Comparison of ENCODE assay signal across 16 cellular contexts in the genomic region with DNA sequence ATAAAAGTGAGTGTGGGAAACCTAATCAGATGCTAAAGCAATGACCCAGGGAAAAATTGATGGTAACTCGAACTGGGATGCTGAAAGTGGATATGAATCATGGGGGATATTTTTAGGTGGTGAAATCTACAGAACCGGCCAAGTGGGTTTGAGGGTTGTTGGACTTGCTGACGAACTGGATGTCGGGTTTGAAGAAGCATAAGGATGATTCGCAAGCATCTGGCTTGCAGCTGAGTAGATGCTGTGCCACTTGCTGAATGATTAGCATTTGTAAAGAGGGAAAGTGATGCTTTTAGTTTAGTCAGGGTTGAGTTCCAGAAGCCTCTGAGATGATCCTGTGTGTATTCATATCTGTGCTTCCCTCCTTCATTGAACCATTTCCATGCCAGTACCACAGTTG. TPM values are rescaled to one million over a fixed set of nuclear protein-coding genes. Genes with fewer than 3 reads are reported as not detected.
DNase-seq lines count a peak whose midpoint lies in the region; ATAC-seq and TF ChIP-seq lines count a peak whose summit lies in the region.
"Had no signal": no experiment of that assay in that cellular context is flagged by ENCODE, and none has a peak within 500 bp of the region (broad histone marks: within the 10 kb centered on the region; RNA-seq: fewer than 3 reads in every experiment).

No MANE protein-coding gene starts in this region.

- no peaks in the 10 kb centered on the region for H3K9me3 Mint-ChIP-seq in effector memory CD8-positive, alpha-beta T cell

- DNase-seq in Ammon's horn (ENCODE audit: low spot score) (peak; percentile 25), HFF-Myc (ENCODE audit: extremely low read depth, low read depth) (peak; percentile 11), mesenchymal stem cell (no peak), SK-N-DZ (ENCODE audit: low spot score) (no peak), COLO668 (lab: John Stamatoyannopoulos, UW; ENCODE audit: unreplicated experiment) (no peak)
- no peak for DNase-seq in effector memory CD8-positive, alpha-beta T cell
- DNase-seq: activated CD8-positive, alpha-beta memory T cell treated with anti-CD3 and anti-CD28 coated beads, Interleukin-2, amount 50 U/mL, for 48 hours; COR-L47; heart left ventricle; Karpas-422; NCI-H1694 treated with DMSO at 0.1 percent for 48 hours; NCI-H748 treated with DMSO at 0.1 percent for 48 hours had no signal

- peak overlapping the region; percentile 34 for H3K27ac ChIP-seq in cingulate gyrus (ENCODE audit: low read depth, low read length)
- no peak overlapping the region for H3K27ac ChIP-seq in mesenchymal stem cell (ENCODE audit: low read length, poor library complexity, severe bottlenecking)
- H3K27ac ChIP-seq: heart left ventricle, thoracic aorta had no signal

- H2BK120ac ChIP-seq in mesenchymal stem cell (ENCODE audit: low read depth, low read length) = no peak overlapping the region

- peaks cover 67% of the 10 kb centered on the region for H3K36me3 Mint-ChIP-seq in effector memory CD8-positive, alpha-beta T cell (ENCODE audit: insufficient read depth)

- H3K4me2 ChIP-seq in mesenchymal stem cell (ENCODE audit: low read length, poor library complexity, severe bottlenecking) = no peak overlapping the region
- H3K4me2 ChIP-seq: smooth muscle cell had no signal

- H3K36me3 ChIP-seq in mesenchymal stem cell (ENCODE audit: control insufficient read depth in 1 of 2, insufficient read depth in 2 of 2, low read depth in 1 of 2, low read length in 2 of 2) = peaks cover 22 to 58% of the 10 kb centered on the region in 2 experiments

- no peaks in the 10 kb centered on the region for H3K27me3 ChIP-seq in mesenchymal stem cell (ENCODE audit: control insufficient read depth in 1 of 2, insufficient read depth in 1 of 2, low read length in 2 of 2)
- H3K27me3 ChIP-seq: heart left ventricle had no signal

- peaks cover 10% of the 10 kb centered on the region for H3K79me1 ChIP-seq in mesenchymal stem cell (replicated peaks; ENCODE audit: low read length, poor library complexity, severe bottlenecking)

- peak overlapping the region; percentile 60 for H3K9ac ChIP-seq in mesenchymal stem cell (ENCODE audit: low read length)

- H3K4ac ChIP-seq in mesenchymal stem cell (ENCODE audit: low read depth in 1 of 2, low read length in 2 of 2) = no peak overlapping the region

- no peak overlapping the region for H2BK12ac ChIP-seq in mesenchymal stem cell (ENCODE audit: low read length in 2 of 2)

- H2AK5ac ChIP-seq in mesenchymal stem cell (ENCODE audit: low read length, severe bottlenecking) = no peak overlapping the region

- H2BK5ac ChIP-seq in mesenchymal stem cell (ENCODE audit: low read depth, low read length, poor library complexity, severe bottlenecking) = no peak overlapping the region

- no peak overlapping the region for H3K27ac Mint-ChIP-seq in effector memory CD8-positive, alpha-beta T cell

- no peaks in the 10 kb centered on the region for H3K9me3 ChIP-seq in mesenchymal stem cell (ENCODE audit: control insufficient read depth, low read length)
- H3K9me3 ChIP-seq: heart left ventricle, thoracic aorta had no signal

- no peak for TF ChIP-seq CTCF in HFF-Myc (IDR thresholded peaks at IDR 0.05; ENCODE audit: low read depth, low read length, missing control alignments)

- H3K23ac ChIP-seq in mesenchymal stem cell (ENCODE audit: low read length in 2 of 2) = no peak overlapping the region

- H3K14ac ChIP-seq in mesenchymal stem cell (ENCODE audit: low read length in 2 of 2) = no peak overlapping the region

- no peak overlapping the region for H3K4me3 ChIP-seq in HFF-Myc (replicated peaks; ENCODE audit: low read depth, low read length)
- no peak overlapping the region for H3K4me3 ChIP-seq in mesenchymal stem cell (ENCODE audit: insufficient read depth in 1 of 2, low read depth in 1 of 2, low read length in 2 of 2)
- H3K4me3 ChIP-seq: heart left ventricle, smooth muscle cell, thoracic aorta had no signal

- no peak for ATAC-seq in HG02870 (IDR thresholded peaks at IDR 0.05; ENCODE audit: unreplicated experiment)
- no peak for ATAC-seq in effector memory CD8-positive, alpha-beta T cell (replicated peaks)

- H3K27me3 Mint-ChIP-seq in effector memory CD8-positive, alpha-beta T cell = no peaks in the 10 kb centered on the region

- no peak overlapping the region for H2AFZ ChIP-seq in mesenchymal stem cell (ENCODE audit: low read depth, low read length)

- WGBS in mesenchymal stem cell = 82% methylated on average over 5 of the region's 5 CpGs

- no peak overlapping the region for H3K18ac ChIP-seq in mesenchymal stem cell (ENCODE audit: low read depth in 1 of 2, low read length in 2 of 2)

- H3K4me1 ChIP-seq in mesenchymal stem cell (ENCODE audit: control insufficient read depth, insufficient read depth, low read depth, low read length) = no peaks in the 10 kb centered on the region

- no peak overlapping the region for H2BK15ac ChIP-seq in mesenchymal stem cell (ENCODE audit: low read depth, poor library complexity, severe bottlenecking)

- no peak overlapping the region for H4K8ac ChIP-seq in mesenchymal stem cell (ENCODE audit: low read length)

- peaks cover 0 to 2% of the 10 kb centered on the region in 2 donors for H3K4me1 Mint-ChIP-seq in effector memory CD8-positive, alpha-beta T cell (ENCODE audit: low read depth in 2 of 2)

- no peak overlapping the region for H3K4me3 Mint-ChIP-seq in effector memory CD8-positive, alpha-beta T cell

- no peak overlapping the region for H4K91ac ChIP-seq in mesenchymal stem cell (ENCODE audit: low read length)

RNA-seq across cellular contexts. Expression of a gene that starts 54.9 kb away (rescaled TPM):
- polyA plus RNA-seq in mesenchymal stem cell (2013, experiment 1 of 2) = 6.4 TPM
- 6.2 TPM for polyA plus RNA-seq in mesenchymal stem cell (2013, experiment 2 of 2)
- 7.5 and 8.7 TPM in 2 replicates for polyA plus RNA-seq in SK-N-DZ (2014; cell fraction: cytosol; rRNA removed)
- polyA plus RNA-seq in SK-N-DZ (2014; cell fraction: nucleus; rRNA removed) = 13.0 and 13.1 TPM in 2 replicates

Comparison
In these comparisons a context has a peak if more than half of its experiments do, and no peak if none do; other contexts are left out.
1. DNase-seq: peak in Ammon's horn (single experiment) and HFF-Myc (single experiment); none in mesenchymal stem cell (single experiment), effector memory CD8-positive, alpha-beta T cell (0 of 3), SK-N-DZ (single experiment) and COLO668 (single experiment).